In genomic region chr1:84621553-84621952, GRCh38 we compare ENCODE assay signal across 1 cellular context.
TF ChIP-seq lines count a peak whose summit lies in the region.

No MANE protein-coding gene starts in this region.

TF ChIP-seq in IMR-90, 13 proteins besides CTCF, POLR2A, EP300 and RAD21 (continued from another document):
- TF ChIP-seq MXI1 (IDR thresholded peaks at IDR 0.05; ENCODE audit: borderline replicate concordance, low read depth, low read length) (no peak), RCOR1 (IDR thresholded peaks at IDR 0.05; ENCODE audit: insufficient replicate concordance, low read length) (no peak), BHLHE40 (IDR thresholded peaks at IDR 0.05; ENCODE audit: low read depth, low read length) (no peak), CHD1 (IDR thresholded peaks at IDR 0.05; ENCODE audit: low read depth, low read length) (no peak), NFE2L2 (IDR thresholded peaks at IDR 0.05; ENCODE audit: low read depth, low read length) (no peak)
